28 cellular contexts compared by ENCODE assay signal in genomic region chr20:61049684-61050083, GRCh38.
"Had no signal": no experiment of that assay in that cellular context is flagged by ENCODE, and none has a peak within 500 bp of the region (broad histone marks: within the 10 kb centered on the region; RNA-seq: fewer than 3 reads in every experiment).

No MANE protein-coding gene starts in this region.

- H3K4me2 ChIP-seq: smooth muscle cell had no signal

- DNase-seq: naive B cell; naive thymus-derived CD8-positive, alpha-beta T cell; nephron progenitor cell; occipital lobe; pancreas; psoas muscle; right cardiac atrium; right lobe of liver; spleen; stimulated activated CD4-positive, alpha-beta T cell treated with anti-CD3 and anti-CD28 coated beads, Interleukin-12 subunit alpha, Interleukin-12 subunit beta, amount 100 ng/mL, for 4 hours; stimulated activated CD4-positive, alpha-beta T cell treated with anti-CD3 and anti-CD28 coated beads, Interleukin-1b, Interleukin-23, amount 100 ng/mL, for 48 hours; stimulated activated CD4-positive, alpha-beta T cell treated with anti-CD3 and anti-CD28 coated beads, Interleukin-4, amount 100 ng/mL, for 1 hour; stimulated activated CD4-positive, alpha-beta T cell treated with anti-CD3 and anti-CD28 coated beads, Interleukin-4, amount 100 ng/mL, for 4 hours; stimulated activated CD8-positive, alpha-beta memory T cell treated with anti-CD3 and anti-CD28 coated beads, Interleukin-4, amount 100 ng/mL, for 48 hours; stimulated activated naive CD4-positive, alpha-beta T cell; stimulated activated naive CD8-positive, alpha-beta T cell treated with anti-CD3 and anti-CD28 coated beads, Interleukin-15, amount 100 ng/mL, for 72 hours; stimulated activated naive CD8-positive, alpha-beta T cell treated with anti-CD3 and anti-CD28 coated beads, Interleukin-15, Interleukin-2, amounts not matched to agents 100 U/mL and 50 U/mL, for 24 hours; substantia nigra; testis; transverse colon; upper lobe of right lung; uterus had no signal

- ATAC-seq: naive thymus-derived CD8-positive, alpha-beta T cell; natural killer cell treated with Interleukin-12 subunit alpha and Interleukin-12 subunit beta and Interleukin-15 and Interleukin-18, amount 100 ng/mL, for 72 hours; pancreas; psoas muscle; right cardiac atrium; right lobe of liver; stimulated activated memory B cell treated with anti-CD40 and anti-IgM and Interleukin-4, amounts not matched to agents 10 μg/mL and 1 μg/mL and 100 μg/mL, for 72 hours; stimulated activated naive CD8-positive, alpha-beta T cell treated with anti-CD3 and anti-CD28 coated beads, Interleukin-15, amount 100 ng/mL, for 72 hours; stimulated activated naive CD8-positive, alpha-beta T cell treated with anti-CD3 and anti-CD28 coated beads, Interleukin-15, Interleukin-2, amounts not matched to agents 100 U/mL and 50 U/mL, for 24 hours; upper lobe of right lung had no signal

- H3K4me1 ChIP-seq: pancreas, psoas muscle, right lobe of liver, spleen, suprapubic skin, testis, tibial artery, transverse colon, upper lobe of right lung, uterus had no signal

- H3K9me3 ChIP-seq: pancreas, psoas muscle, right lobe of liver, suprapubic skin, testis, transverse colon, upper lobe of right lung, uterus had no signal

- H3K27ac ChIP-seq: pancreas, psoas muscle, right lobe of liver, skin epidermis, spleen, suprapubic skin, testis, tibial artery, transverse colon, upper lobe of right lung, uterus had no signal

- H3K4me3 ChIP-seq: pancreas, psoas muscle, right lobe of liver, skin epidermis, smooth muscle cell, spleen, suprapubic skin, testis, tibial artery, transverse colon, upper lobe of right lung, uterus had no signal

- H3K36me3 ChIP-seq: pancreas, right lobe of liver, spleen, suprapubic skin, tibial artery, transverse colon, upper lobe of right lung, uterus had no signal

- H3K27me3 ChIP-seq: right lobe of liver, testis, transverse colon, upper lobe of right lung, uterus had no signal
